8 cellular contexts compared by ENCODE assay signal in genomic region chr19:47094557-47095517, GRCh38. TPM values are rescaled to one million over a fixed set of nuclear protein-coding genes. Genes with fewer than 3 reads are reported as not detected.
DNase-seq lines count a peak whose midpoint lies in the region; ATAC-seq, FAIRE-seq and TF ChIP-seq lines count a peak whose summit lies in the region.

No MANE protein-coding gene starts in this region.

- DNase-seq in GF-D8 (lab: John Stamatoyannopoulos, UW) (peak; percentile 97), T-cell (peak in 13 of 34 experiments; percentile 17 to 36 (median 25)), gastrocnemius medialis (no peak), frontal cortex (ENCODE audit: low spot score in 2 of 2) (no peak), COR-L47 (lab: John Stamatoyannopoulos, UW) (no peak)
- DNase-seq in effector memory CD8-positive, alpha-beta T cell, result peak in 2 of 3 experiments; percentile 19 to 26

- H3K9me3 Mint-ChIP-seq in T-cell, result no peaks in the 10 kb centered on the region
- H3K9me3 Mint-ChIP-seq in effector memory CD8-positive, alpha-beta T cell, result no peaks in the 10 kb centered on the region

- no peak for TF ChIP-seq CTCF in gastrocnemius medialis (IDR thresholded peaks at IDR 0.05 in 4 of 5, conservative IDR thresholded peaks at IDR 0.05 in 1 of 5)

- H3K4me1 ChIP-seq in gastrocnemius medialis, result peaks cover 59 to 62% of the 10 kb centered on the region in 2 donors

- in situ Hi-C loops in gastrocnemius medialis (cut with MboI; ENCODE audit: low sequenced_read_pairs in 4 of 4), result no loop called here

- POLR2A ChIA-PET in T-cell (lab: Charles Lee), result interaction anchor here in 1 of 2 donors (1.5 kb wide), 1 partner anchor 18 kb away, joined by 5 read pairs; the partner anchor contains the start of gene ZC3H4

- no peaks in the 10 kb centered on the region for H3K27me3 Mint-ChIP-seq in T-cell
- H3K27me3 Mint-ChIP-seq in effector memory CD8-positive, alpha-beta T cell, result no peaks in the 10 kb centered on the region

- H3K27me3 ChIP-seq in gastrocnemius medialis, result no peaks in the 10 kb centered on the region

- TF ChIP-seq POLR2A in gastrocnemius medialis (IDR thresholded peaks at IDR 0.05), result no peak

- peak overlapping the region; percentile 79 to 87 (median 84) for H3K27ac ChIP-seq in gastrocnemius medialis

- no peaks in the 10 kb centered on the region for H3K9me3 ChIP-seq in gastrocnemius medialis

- CTCF ChIA-PET in T-cell (lab: Charles Lee), result interaction anchor here (0.5 to 1.0 kb wide), 3 partner anchors 25 to 1810 kb away, joined by 3 to 7 read pairs (median 5); no protein-coding TSS in a partner anchor

- H3K36me3 Mint-ChIP-seq in T-cell, result peaks cover 40% of the 10 kb centered on the region
- peaks cover 36% of the 10 kb centered on the region for H3K36me3 Mint-ChIP-seq in effector memory CD8-positive, alpha-beta T cell (ENCODE audit: insufficient read depth)

- intact Hi-C loops in gastrocnemius medialis (cut with DNase I; ENCODE audit: low total_unique reads), result no loop called here

- H3K4me3 Mint-ChIP-seq in T-cell, result peak overlapping the region; percentile 34 to 59 (median 55)
- peak overlapping the region; percentile 56 to 59 for H3K4me3 Mint-ChIP-seq in effector memory CD8-positive, alpha-beta T cell

- H3K27ac Mint-ChIP-seq in T-cell, result peak overlapping the region; percentile 94 to 95
- peak overlapping the region; percentile 90 to 97 for H3K27ac Mint-ChIP-seq in effector memory CD8-positive, alpha-beta T cell

- H3K36me3 ChIP-seq in gastrocnemius medialis, result peaks cover 0 to 26% of the 10 kb centered on the region in 2 donors

- ATAC-seq in T-cell (replicated peaks in 1 of 4) (peak; percentile 70 to 88 (median 83)), gastrocnemius medialis (no peak), GM19397 (IDR thresholded peaks at IDR 0.05; ENCODE audit: unreplicated experiment) (no peak), HG03565 (IDR thresholded peaks at IDR 0.05; ENCODE audit: unreplicated experiment) (no peak)
- peak; percentile 66 for ATAC-seq in effector memory CD8-positive, alpha-beta T cell (replicated peaks)

- peaks cover 56 to 59% (median 58%) of the 10 kb centered on the region in 3 donors for H3K4me1 Mint-ChIP-seq in T-cell
- H3K4me1 Mint-ChIP-seq in effector memory CD8-positive, alpha-beta T cell (ENCODE audit: low read depth in 2 of 2), result peaks cover 32 to 39% of the 10 kb centered on the region in 2 donors

- H3K4me3 ChIP-seq in gastrocnemius medialis, result no peak overlapping the region

- FAIRE-seq in frontal cortex (lab: Jason Lieb, UNC), result no peak

RNA-seq across cellular contexts. Expression of gene ZC3H4, which starts 18.7 kb away (rescaled TPM):
- total RNA-seq in T-cell (10 to 100 TPM; 64.0 to 81.4 (median 72.3) TPM), gastrocnemius medialis (10 to 100 TPM; 16.2 to 31.7 (median 22.8) TPM), frontal cortex (11.4 TPM)

RNA-seq across cellular contexts. Expression of gene SAE1, which starts 35.8 kb away (rescaled TPM):
- total RNA-seq in T-cell, result 10 to 100 TPM; 42.6 to 54.9 (median 44.0) TPM
- 10 to 100 TPM; 29.7 to 74.6 (median 46.4) TPM for total RNA-seq in gastrocnemius medialis
- 96.2 TPM for total RNA-seq in frontal cortex

RNA-seq across cellular contexts. Expression of gene TMEM160, which starts 46.4 kb away (rescaled TPM):
- total RNA-seq in T-cell (10 to 100 TPM; 26.6 to 49.0 (median 46.8) TPM), gastrocnemius medialis (10 to 100 TPM; 46.3 to 94.7 (median 71.5) TPM), frontal cortex (26.1 TPM)

Comparison
In these comparisons a context has a peak if more than half of its experiments do, and no peak if none do; other contexts are left out.
1. DNase-seq: peak in GF-D8 (single experiment) and effector memory CD8-positive, alpha-beta T cell (2 of 3); none in gastrocnemius medialis (0 of 2), frontal cortex (0 of 2) and COR-L47 (single experiment).
2. ATAC-seq: peak in T-cell (4 of 4) and effector memory CD8-positive, alpha-beta T cell (single experiment); none in gastrocnemius medialis (0 of 2), GM19397 (single experiment) and HG03565 (single experiment).